Comparison of ENCODE assay signal across 1 cellular context in genomic region chr4:55758081-55758480, GRCh38.
TF ChIP-seq lines count a peak whose summit lies in the region.

No MANE protein-coding gene starts in this region.

TF ChIP-seq in GM23338, 12 proteins besides CTCF, POLR2A, EP300 and RAD21 (continued from another document):
- no peak for TF ChIP-seq ETS1 (IDR thresholded peaks at IDR 0.05)
TF ChIP-seq in GM23338: peak in this region for 0.
